8 cellular contexts compared by ENCODE assay signal in genomic region chr22:22151308-22151707, GRCh38.
"Had no signal": no experiment of that assay in that cellular context is flagged by ENCODE, and none has a peak within 500 bp of the region (broad histone marks: within the 10 kb centered on the region; RNA-seq: fewer than 3 reads in every experiment).

No MANE protein-coding gene starts in this region.

- DNase-seq: GDM1, GF-D8 had no signal

- H3K4me3 ChIP-seq: GM12878 had no signal

- FAIRE-seq: G401.6, GM12878, GM12891, GM12892, GM18507, GM19239 had no signal

- ATAC-seq: GM12878 had no signal
